ENCODE assay signal across 9 cellular contexts in the genomic region with DNA sequence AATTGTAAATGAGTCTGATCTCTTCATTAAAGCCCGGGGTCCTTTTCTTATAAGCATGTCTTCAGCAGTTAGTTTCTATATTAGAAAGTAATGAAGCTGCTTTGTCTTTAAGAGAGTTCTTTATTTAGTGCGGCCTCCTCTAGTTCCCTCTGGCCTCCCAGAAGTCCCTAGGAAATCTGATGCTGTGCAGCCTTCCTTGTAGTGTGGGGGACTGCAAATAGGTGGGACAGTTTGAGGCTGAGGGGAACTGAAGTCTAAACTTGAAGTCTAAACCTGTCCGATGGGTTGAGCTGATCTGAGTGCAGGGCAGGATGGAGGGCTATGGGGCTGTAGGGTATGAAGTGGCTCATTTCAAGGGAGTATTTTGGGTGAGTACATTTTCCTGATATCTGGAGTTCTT. TPM values are rescaled to one million over a fixed set of nuclear protein-coding genes. Genes with fewer than 3 reads are reported as not detected.
A peak's percentile ranks its signal among the peaks of the same experiment; 100 is the strongest.
DNase-seq lines count a peak whose midpoint lies in the region; ATAC-seq and TF ChIP-seq lines count a peak whose summit lies in the region.
"Had no signal": no experiment of that assay in that cellular context is flagged by ENCODE, and none has a peak within 500 bp of the region (broad histone marks: within the 10 kb centered on the region; RNA-seq: fewer than 3 reads in every experiment).

No MANE protein-coding gene starts in this region.

- TSS peak; percentile 40 for BruUV-seq in PC-3 (replicated peaks; lab: Mats Ljungman, UMichigan)

- H3K9me2 ChIP-seq in PC-3 (replicated peaks; ENCODE audit: low read length) (no peaks in the 10 kb centered on the region), neural cell (ENCODE audit: insufficient read depth, low read length) (no peaks in the 10 kb centered on the region)

- intact Hi-C loops in PC-3 (cut with micrococcal nuclease): no loop called here

- no peak for TF ChIP-seq RAD21 in neural cell (conservative IDR thresholded peaks at IDR 0.05)

- CTCF ChIA-PET in PC-3 (lab: Charles Lee): no interaction called here

- H3K9ac ChIP-seq in PC-3 (ENCODE audit: low read length) (peak overlapping the region; percentile 93; the same call in 1 of the 2 replicates), endodermal cell (ENCODE audit: extremely low read depth, low read length, poor library complexity, severe bottlenecking) (no peak overlapping the region), neural cell (ENCODE audit: low read length) (peak overlapping the region; percentile 97)

- peaks cover 64% of the 10 kb centered on the region for H3K4me1 ChIP-seq in PC-3 (ENCODE audit: insufficient read depth, low read length)
- peaks cover 4% of the 10 kb centered on the region for H3K4me1 ChIP-seq in endodermal cell (ENCODE audit: control insufficient read depth, insufficient read depth, low read length)

- ATAC-seq in PC-3 (no peak), GM19455 (IDR thresholded peaks at IDR 0.05; ENCODE audit: unreplicated experiment) (no peak)

- H3K4me3 ChIP-seq in AG10803 (ENCODE audit: low read length) (peak overlapping the region; percentile 87), PC-3 (ENCODE audit: low read length) (peak overlapping the region; percentile 93), endodermal cell (ENCODE audit: low read length) (peak overlapping the region; percentile 88), neural cell (ENCODE audit: low read length) (peak overlapping the region; percentile 82)

- H3K79me2 ChIP-seq in PC-3 (ENCODE audit: low read length): peaks cover 62% of the 10 kb centered on the region
- peaks cover 60% of the 10 kb centered on the region for H3K79me2 ChIP-seq in neural cell (replicated peaks; ENCODE audit: insufficient read depth, low read length)

- 62 to 69% methylated on average over 3 of the region's 3 CpGs for WGBS in endodermal cell (ENCODE audit: insufficient coverage in 1 of 2, insufficient read length in 1 of 2), 2 experiments

- H3K27ac Mint-ChIP-seq in endodermal cell: no peak overlapping the region

- TF ChIP-seq CTCF in AG10803 (conservative IDR thresholded peaks at IDR 0.05; ENCODE audit: low read length) (no peak), PC-3 (conservative IDR thresholded peaks at IDR 0.05; ENCODE audit: low read depth, low read length) (no peak), endodermal cell (conservative IDR thresholded peaks at IDR 0.05) (no peak), neural cell (IDR thresholded peaks at IDR 0.05; ENCODE audit: poor library complexity, severe bottlenecking) (no peak)

- no peaks in the 10 kb centered on the region for H3K36me3 ChIP-seq in PC-3 (ENCODE audit: low read depth, low read length)
- H3K36me3 ChIP-seq in endodermal cell (ENCODE audit: control insufficient read depth, insufficient read depth, low read length): no peaks in the 10 kb centered on the region
- no peaks in the 10 kb centered on the region for H3K36me3 ChIP-seq in neural cell (ENCODE audit: insufficient read depth, low read length)

- H3K27me3 ChIP-seq in PC-3 (ENCODE audit: low read length): no peaks in the 10 kb centered on the region
- H3K27me3 ChIP-seq in endodermal cell (ENCODE audit: control insufficient read depth, insufficient read depth, low read length, poor library complexity, severe bottlenecking): peaks cover 13% of the 10 kb centered on the region
- no peaks in the 10 kb centered on the region for H3K27me3 ChIP-seq in neural cell (ENCODE audit: insufficient read depth, low read depth, low read length)

- H3K4me3 Mint-ChIP-seq in endodermal cell: peak overlapping the region; percentile 83

- H4K20me1 ChIP-seq in PC-3 (ENCODE audit: low read length): peaks cover 21% of the 10 kb centered on the region; the same call in 1 of the 2 replicates
- H4K20me1 ChIP-seq in neural cell (ENCODE audit: insufficient read depth): no peaks in the 10 kb centered on the region

- H2AFZ ChIP-seq in PC-3 (ENCODE audit: low read length) (no peak overlapping the region), neural cell (ENCODE audit: low read depth, low read length) (peak overlapping the region; percentile 98)

- DNase-seq in AG10803 (ENCODE audit: low read depth): no peak
- no peak for DNase-seq in PC-3
- DNase-seq in endodermal cell: no peak
- no peak for DNase-seq in HCEC 1CT
- DNase-seq in middle frontal gyrus (ENCODE audit: extremely low spot score, low spot score): no peak
- no peak for DNase-seq in NCI-H1694 (lab: John Stamatoyannopoulos, UW)
- DNase-seq: activated gamma-delta T cell treated with Interleukin-2 at 50 U/mL for 16 hours had no signal

- H3K27me3 Mint-ChIP-seq in endodermal cell (ENCODE audit: insufficient read depth): peaks cover 16% of the 10 kb centered on the region

- H3K9me3 ChIP-seq in PC-3 (ENCODE audit: low read length) (no peaks in the 10 kb centered on the region), endodermal cell (ENCODE audit: control insufficient read depth, low read length) (no peaks in the 10 kb centered on the region), neural cell (ENCODE audit: low read length) (no peaks in the 10 kb centered on the region)

- H3K36me3 Mint-ChIP-seq in endodermal cell (ENCODE audit: low read depth): no peaks in the 10 kb centered on the region

- H3K4me2 ChIP-seq in PC-3 (ENCODE audit: low read length) (peak overlapping the region; percentile 85), neural cell (ENCODE audit: low read length) (peak overlapping the region; percentile 86)

- H3F3A ChIP-seq in PC-3 (ENCODE audit: low read length, unreplicated experiment): no peaks in the 10 kb centered on the region
- H3F3A ChIP-seq in neural cell (ENCODE audit: insufficient read depth, low read length, poor library complexity, severe bottlenecking): no peaks in the 10 kb centered on the region

- H3K9me3 Mint-ChIP-seq in endodermal cell: no peaks in the 10 kb centered on the region

- H3K27ac ChIP-seq in PC-3 (ENCODE audit: low read length) (peak overlapping the region; percentile 60), endodermal cell (ENCODE audit: low read depth, low read length) (no peak overlapping the region), neural cell (ENCODE audit: low read length) (peak overlapping the region; percentile 92)

- POLR2A ChIA-PET in PC-3 (lab: Charles Lee; ENCODE audit: unreplicated experiment): no interaction called here

- H3K4me1 Mint-ChIP-seq in endodermal cell: peaks cover 15% of the 10 kb centered on the region

- no peak for TF ChIP-seq EP300 in neural cell (conservative IDR thresholded peaks at IDR 0.05; ENCODE audit: poor library complexity, severe bottlenecking)

TF ChIP-seq in neural cell, 6 proteins besides CTCF, POLR2A, EP300 and RAD21:
- no peak for TF ChIP-seq SMC3 (conservative IDR thresholded peaks at IDR 0.05; ENCODE audit: poor library complexity)
- no peak for TF ChIP-seq MXI1 (conservative IDR thresholded peaks at IDR 0.05; ENCODE audit: poor library complexity, severe bottlenecking)
- TF ChIP-seq POLR2AphosphoS5 (IDR thresholded peaks at IDR 0.05): no peak
- TF ChIP-seq, protein P1, sequence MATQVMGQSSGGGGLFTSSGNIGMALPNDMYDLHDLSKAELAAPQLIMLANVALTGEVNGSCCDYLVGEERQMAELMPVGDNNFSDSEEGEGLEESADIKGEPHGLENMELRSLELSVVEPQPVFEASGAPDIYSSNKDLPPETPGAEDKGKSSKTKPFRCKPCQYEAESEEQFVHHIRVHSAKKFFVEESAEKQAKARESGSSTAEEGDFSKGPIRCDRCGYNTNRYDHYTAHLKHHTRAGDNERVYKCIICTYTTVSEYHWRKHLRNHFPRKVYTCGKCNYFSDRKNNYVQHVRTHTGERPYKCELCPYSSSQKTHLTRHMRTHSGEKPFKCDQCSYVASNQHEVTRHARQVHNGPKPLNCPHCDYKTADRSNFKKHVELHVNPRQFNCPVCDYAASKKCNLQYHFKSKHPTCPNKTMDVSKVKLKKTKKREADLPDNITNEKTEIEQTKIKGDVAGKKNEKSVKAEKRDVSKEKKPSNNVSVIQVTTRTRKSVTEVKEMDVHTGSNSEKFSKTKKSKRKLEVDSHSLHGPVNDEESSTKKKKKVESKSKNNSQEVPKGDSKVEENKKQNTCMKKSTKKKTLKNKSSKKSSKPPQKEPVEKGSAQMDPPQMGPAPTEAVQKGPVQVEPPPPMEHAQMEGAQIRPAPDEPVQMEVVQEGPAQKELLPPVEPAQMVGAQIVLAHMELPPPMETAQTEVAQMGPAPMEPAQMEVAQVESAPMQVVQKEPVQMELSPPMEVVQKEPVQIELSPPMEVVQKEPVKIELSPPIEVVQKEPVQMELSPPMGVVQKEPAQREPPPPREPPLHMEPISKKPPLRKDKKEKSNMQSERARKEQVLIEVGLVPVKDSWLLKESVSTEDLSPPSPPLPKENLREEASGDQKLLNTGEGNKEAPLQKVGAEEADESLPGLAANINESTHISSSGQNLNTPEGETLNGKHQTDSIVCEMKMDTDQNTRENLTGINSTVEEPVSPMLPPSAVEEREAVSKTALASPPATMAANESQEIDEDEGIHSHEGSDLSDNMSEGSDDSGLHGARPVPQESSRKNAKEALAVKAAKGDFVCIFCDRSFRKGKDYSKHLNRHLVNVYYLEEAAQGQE (IDR thresholded peaks at IDR 0.05; ENCODE audit: borderline replicate concordance): no peak
- TF ChIP-seq EZH2 (IDR thresholded peaks at IDR 0.05; ENCODE audit: borderline replicate concordance, insufficient read depth, low read length, poor library complexity, severe bottlenecking): no peak
- no peak for TF ChIP-seq TAF1 (IDR thresholded peaks at IDR 0.05; ENCODE audit: low read depth)
TF ChIP-seq in neural cell: peak in this region for 0.

RNA-seq across cellular contexts. Expression of a gene that starts 1.4 kb away (rescaled TPM):
- total RNA-seq in PC-3 (2014; rRNA removed) (85.3 and 85.6 TPM in 2 replicates), endodermal cell (100 to 1,000 TPM; 122 to 133 TPM)
- polyA plus RNA-seq in endodermal cell (2013, experiment 1 of 2): 170 TPM
- polyA plus RNA-seq in endodermal cell (2013, experiment 2 of 2): 168 TPM
- 70.4 and 99.1 TPM in 2 replicates for polyA plus RNA-seq in neural cell
- polyA minus RNA-seq in neural cell: 73.6 and 98.8 TPM in 2 replicates

RNA-seq across cellular contexts. Expression of a gene that starts 52.4 kb away (rescaled TPM):
- total RNA-seq in PC-3 (2014; rRNA removed) (115 and 164 TPM in 2 replicates), endodermal cell (100 to 1,000 TPM in 1 of 2 donors, 10 to 100 TPM in 1; 85.4 to 110 TPM)
- polyA plus RNA-seq in endodermal cell (2013, experiment 1 of 2): 92.0 TPM
- polyA plus RNA-seq in endodermal cell (2013, experiment 2 of 2): 83.4 TPM
- polyA plus RNA-seq in neural cell: 237 and 284 TPM in 2 replicates
- polyA minus RNA-seq in neural cell: 122 and 147 TPM in 2 replicates
